1 cellular context compared by ENCODE assay signal in the genomic region with DNA sequence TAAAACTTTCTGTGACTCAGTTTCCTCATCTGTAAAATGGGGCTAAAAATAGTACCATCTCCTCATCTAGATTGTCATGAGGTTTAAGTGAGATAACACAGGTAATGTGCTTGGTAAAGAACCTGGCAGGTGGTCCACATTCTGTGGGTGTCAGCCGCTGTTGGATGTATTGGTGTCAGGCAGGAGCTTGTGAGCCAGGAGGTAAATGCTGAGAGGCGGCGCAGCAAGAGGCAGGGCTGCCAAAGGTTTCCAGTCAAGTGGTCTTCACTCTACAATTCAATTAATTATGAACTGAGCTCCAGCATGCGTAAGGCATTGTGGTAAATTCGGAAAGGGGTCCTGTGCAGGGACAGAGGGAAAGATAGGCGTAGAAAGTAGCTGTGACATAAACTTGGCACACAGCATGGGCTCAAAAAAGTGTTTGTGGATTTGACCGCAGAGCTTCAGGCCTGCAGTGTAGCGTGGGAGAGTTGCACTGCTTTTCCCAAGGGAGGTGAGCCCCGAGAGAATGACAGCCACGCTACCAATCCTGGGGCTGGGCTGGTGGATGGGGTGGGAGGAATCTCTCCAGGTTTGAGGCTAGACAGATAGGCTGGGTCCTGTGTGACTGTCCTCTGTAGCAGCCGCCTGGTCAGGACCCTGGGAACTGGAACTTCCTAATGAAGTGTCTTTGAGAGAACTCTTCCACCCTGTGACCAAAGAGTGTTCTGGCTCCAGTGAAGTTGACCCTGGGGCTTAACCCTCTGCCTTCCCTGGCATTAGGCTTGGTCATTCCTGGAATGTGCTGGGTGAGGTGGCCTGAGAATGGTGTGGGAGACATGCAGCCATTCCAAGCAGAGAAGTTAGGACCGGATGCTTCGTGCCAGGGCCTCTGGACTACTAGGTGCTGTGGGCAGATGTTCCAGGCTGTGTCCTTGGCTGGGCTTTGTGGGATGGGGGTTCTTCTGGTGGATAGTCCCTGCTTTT.
TF ChIP-seq lines count a peak whose summit lies in the region.

No MANE protein-coding gene starts in this region.

TF ChIP-seq in K562, 482 proteins besides CTCF, POLR2A, EP300 and RAD21 (continued from another document):
- TF ChIP-seq HCFC1 (IDR thresholded peaks at IDR 0.05; ENCODE audit: low read depth, low read length) (no peak), SMARCA5 (IDR thresholded peaks at IDR 0.05) (no peak)
